Comparison of ENCODE assay signal across 8 cellular contexts in genomic region chr3:59052803-59053411, GRCh38. TPM values are rescaled to one million over a fixed set of nuclear protein-coding genes. Genes with fewer than 3 reads are reported as not detected.
DNase-seq lines count a peak whose midpoint lies in the region; ATAC-seq and TF ChIP-seq lines count a peak whose summit lies in the region.

No MANE protein-coding gene starts in this region.

- POLR2A ChIA-PET in Panc1 (lab: Charles Lee), result no interaction called here

- peaks cover 7% of the 10 kb centered on the region for H3K4me1 ChIP-seq in Panc1 (ENCODE audit: control insufficient read depth, insufficient read depth, low read length)

- TF ChIP-seq CTCF in GM12873 (IDR thresholded peaks at IDR 0.05; ENCODE audit: insufficient read depth, low read depth, low read length, missing control alignments) (peak; percentile 74), Panc1 (IDR thresholded peaks at IDR 0.05) (peak; percentile 77), fibroblast of the aortic adventitia (IDR thresholded peaks at IDR 0.05; ENCODE audit: insufficient read depth, low read length) (peak; percentile 73)

- no peaks in the 10 kb centered on the region for H3K36me3 ChIP-seq in Panc1 (ENCODE audit: control insufficient read depth, insufficient read depth, low read length)

- intact Hi-C loops in Panc1 (cut with micrococcal nuclease; ENCODE audit: unreplicated experiment), result loop anchor here (2.0 kb wide), 2 partner anchors 58 to 412 kb away; no protein-coding TSS in a partner anchor

- CTCF ChIA-PET in Panc1 (lab: Charles Lee), result interaction anchor here (0.8 kb wide), 2 partner anchors 58 to 495 kb away, joined by 3 read pairs; no protein-coding TSS in a partner anchor

- in situ Hi-C loops in Panc1 (cut with HindIII; ENCODE audit: low pct_unique_long_range_greater_than_20kb, low sequenced_read_pairs), result no loop called here

- DNase-seq in AG20443 (ENCODE audit: low spot score), result peak; percentile 33
- DNase-seq in Panc1 (ENCODE audit: low read depth, low spot score), result no peak
- DNase-seq in fibroblast of the aortic adventitia (ENCODE audit: low read depth), result peak; percentile 68
- DNase-seq in activated CD4-positive, CD25-positive, alpha-beta regulatory T cell treated with anti-CD3 and anti-CD28 coated beads, Interleukin-2, amount 50 U/mL, for 72 hours, result no peak
- DNase-seq in NCI-H774 (lab: John Stamatoyannopoulos, UW), result no peak

- H3K4me3 ChIP-seq in Panc1 (ENCODE audit: low read depth in 2 of 2, low read length in 2 of 2) (no peak overlapping the region), fibroblast of the aortic adventitia (ENCODE audit: low read depth, low read length) (no peak overlapping the region)

- no peak for ATAC-seq in Panc1
- ATAC-seq in HG02840 (IDR thresholded peaks at IDR 0.05; ENCODE audit: low FRiP score, unreplicated experiment), result no peak
- no peak for ATAC-seq in GM18498 (IDR thresholded peaks at IDR 0.05; ENCODE audit: unreplicated experiment)

- no peaks in the 10 kb centered on the region for H3K9me3 ChIP-seq in Panc1 (ENCODE audit: control insufficient read depth, insufficient read depth, low read depth, low read length)

- BruUV-seq in Panc1 (replicated peaks; lab: Mats Ljungman, UMichigan), result no TSS peak

- no peak overlapping the region for H3K27ac ChIP-seq in Panc1 (ENCODE audit: low read length)

- H3K27me3 ChIP-seq in Panc1 (ENCODE audit: control insufficient read depth, insufficient read depth, low read length), result no peaks in the 10 kb centered on the region

RNA-seq across cellular contexts. Expression of gene CFAP20DC, which starts 3.1 kb away (rescaled TPM):
- total RNA-seq in Panc1 (2021; ENCODE audit: unreplicated experiment) (4.0 TPM), fibroblast of the aortic adventitia (ENCODE audit: low replicate concordance) (1.3 and 7.3 TPM in 2 replicates)
- polyA plus RNA-seq in Panc1 (2012; ENCODE audit: insufficient read length), result 1.2 TPM

Comparison
In these comparisons a context has a peak if more than half of its experiments do, and no peak if none do; other contexts are left out.
1. DNase-seq: peak in AG20443 (single experiment) and fibroblast of the aortic adventitia (single experiment); none in Panc1 (single experiment), activated CD4-positive, CD25-positive, alpha-beta regulatory T cell treated with anti-CD3 and anti-CD28 coated beads, Interleukin-2, amount 50 U/mL, for 72 hours (single experiment) and NCI-H774 (single experiment).
2. Peak in every context shown above with its lines, with median percentiles within 50 percentile points of each other: CTCF ChIP-seq.